Comparison of ENCODE assay signal across 18 cellular contexts in the genomic region with DNA sequence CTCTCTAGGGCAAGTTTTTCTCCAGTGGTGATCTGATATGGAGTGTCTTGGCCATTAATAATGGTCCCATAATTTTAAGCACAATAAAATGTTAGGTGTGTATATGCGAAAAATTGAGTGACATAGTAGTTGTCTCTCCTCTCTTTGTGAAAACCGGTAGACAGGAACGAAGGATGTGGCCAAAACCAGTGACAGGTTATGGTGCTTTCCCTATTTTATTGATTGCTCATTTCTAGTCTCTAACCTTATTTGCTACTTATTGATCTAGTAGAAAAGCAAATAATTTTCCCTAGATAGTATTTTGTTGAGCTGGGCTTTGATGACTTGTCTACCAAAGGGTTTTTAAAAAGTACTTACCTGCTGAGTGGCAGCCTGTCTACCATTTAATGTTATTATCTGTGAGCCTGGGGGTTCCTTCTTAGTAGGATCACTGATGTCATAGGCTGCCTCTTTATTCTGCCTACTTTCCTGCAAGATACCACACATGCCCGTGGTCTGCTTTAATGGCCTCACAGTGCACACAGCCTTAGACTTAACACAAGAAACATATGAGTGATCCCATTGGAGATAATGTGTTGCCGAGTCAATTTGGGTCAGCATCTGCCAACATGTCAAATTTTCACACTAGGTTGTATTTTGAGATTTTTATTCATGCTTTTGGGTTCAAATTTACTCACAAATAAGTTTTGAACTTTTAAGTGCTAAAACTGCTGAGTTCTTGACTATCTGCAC.
"Had no signal": no experiment of that assay in that cellular context is flagged by ENCODE, and none has a peak within 500 bp of the region (broad histone marks: within the 10 kb centered on the region; RNA-seq: fewer than 3 reads in every experiment).

No MANE protein-coding gene starts in this region.

- ATAC-seq: left lung; stimulated activated naive CD8-positive, alpha-beta T cell treated with anti-CD3 and anti-CD28 coated beads, Interleukin-15, amount 100 ng/mL, for 72 hours; WTC11 had no signal

- H3K9me3 ChIP-seq: left lung, suprapubic skin, transverse colon, vagina had no signal

- H3K4me1 ChIP-seq: left lung, vagina had no signal

- H3K9me3 Mint-ChIP-seq: activated CD4-positive, alpha-beta memory T cell treated with anti-CD3 and anti-CD28 coated beads for 36 hours; activated T-helper 1 cell treated with anti-CD3 and anti-CD28 coated beads, Interleukin-12 subunit alpha, Interleukin-12 subunit beta, Interleukin-2, Interleukin-4 antibody, amounts not matched to agents 30 ng/mL and 10 ng/mL and 1 ng/mL, durations not matched to agents 14 hours and 24 hours and 36 hours; neural crest cell; stimulated activated naive CD8-positive, alpha-beta T cell treated with anti-CD3 and anti-CD28 coated beads, Interleukin-15, amount 100 ng/mL, for 72 hours; WTC11 had no signal

- H3K4me3 Mint-ChIP-seq: activated CD4-positive, alpha-beta memory T cell treated with anti-CD3 and anti-CD28 coated beads for 36 hours; activated naive CD8-positive, alpha-beta T cell; activated T-helper 1 cell treated with anti-CD3 and anti-CD28 coated beads, Interleukin-12 subunit alpha, Interleukin-12 subunit beta, Interleukin-2, Interleukin-4 antibody, amounts not matched to agents 30 ng/mL and 10 ng/mL and 1 ng/mL, durations not matched to agents 14 hours and 24 hours and 36 hours; neural crest cell; stimulated activated naive CD8-positive, alpha-beta T cell treated with anti-CD3 and anti-CD28 coated beads, Interleukin-15, amount 100 ng/mL, for 72 hours; WTC11 had no signal

- H3K36me3 Mint-ChIP-seq: activated CD4-positive, alpha-beta memory T cell treated with anti-CD3 and anti-CD28 coated beads for 36 hours; activated naive CD8-positive, alpha-beta T cell; WTC11 had no signal

- H3K27ac ChIP-seq: epithelial cell of prostate, left lung, skin epidermis, suprapubic skin, transverse colon, vagina had no signal

- H3K36me3 ChIP-seq: left lung, suprapubic skin, transverse colon, vagina had no signal

- DNase-seq: activated CD4-positive, alpha-beta memory T cell treated with anti-CD3 and anti-CD28 coated beads for 36 hours; activated CD4-positive, alpha-beta T cell treated with anti-CD3 and anti-CD28 coated beads for 4 hours; activated T-cell treated with anti-CD3 and anti-CD28 coated beads for 4 hours; dermis blood vessel endothelial cell; foreskin melanocyte; left lung; mammary epithelial cell; stimulated activated naive CD8-positive, alpha-beta T cell treated with anti-CD3 and anti-CD28 coated beads, Interleukin-15, amount 100 ng/mL, for 72 hours; transverse colon had no signal

- H3K27me3 Mint-ChIP-seq: activated CD4-positive, alpha-beta memory T cell treated with anti-CD3 and anti-CD28 coated beads for 36 hours; activated naive CD8-positive, alpha-beta T cell had no signal

- H3K27me3 ChIP-seq: left lung, suprapubic skin, transverse colon, vagina had no signal

- H3K4me3 ChIP-seq: left lung, skin epidermis, suprapubic skin, transverse colon, vagina had no signal

- H3K27ac Mint-ChIP-seq: activated CD4-positive, alpha-beta memory T cell treated with anti-CD3 and anti-CD28 coated beads for 36 hours; activated naive CD8-positive, alpha-beta T cell; activated T-helper 1 cell treated with anti-CD3 and anti-CD28 coated beads, Interleukin-12 subunit alpha, Interleukin-12 subunit beta, Interleukin-2, Interleukin-4 antibody, amounts not matched to agents 30 ng/mL and 10 ng/mL and 1 ng/mL, durations not matched to agents 14 hours and 24 hours and 36 hours; progenitor cell of endocrine pancreas; stimulated activated naive CD8-positive, alpha-beta T cell treated with anti-CD3 and anti-CD28 coated beads, Interleukin-15, amount 100 ng/mL, for 72 hours; WTC11 had no signal
